In the genomic region with DNA sequence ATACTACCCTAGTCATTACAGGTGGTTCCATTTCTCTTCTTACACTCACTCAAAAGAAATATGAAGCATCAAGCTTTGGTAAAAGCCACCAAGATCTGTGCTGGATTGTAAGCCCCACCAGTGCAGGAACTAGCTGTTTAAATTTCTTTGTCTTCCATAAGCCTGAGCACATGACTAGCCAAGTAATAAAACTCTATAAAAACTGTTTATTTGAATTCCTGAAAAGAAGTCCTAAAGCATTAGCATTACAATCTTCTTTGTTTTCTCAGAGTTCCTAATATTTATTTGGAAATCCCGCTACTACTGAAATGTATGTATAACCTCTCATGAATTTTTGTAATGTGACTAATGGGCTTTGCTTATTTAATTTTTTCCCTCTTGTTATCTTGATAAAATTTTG, we compare ENCODE assay signal across 16 cellular contexts.
A peak's percentile ranks its signal among the peaks of the same experiment; 100 is the strongest.
DNase-seq lines count a peak whose midpoint lies in the region; ATAC-seq and TF ChIP-seq lines count a peak whose summit lies in the region.
"Had no signal": no experiment of that assay in that cellular context is flagged by ENCODE, and none has a peak within 500 bp of the region (broad histone marks: within the 10 kb centered on the region; RNA-seq: fewer than 3 reads in every experiment).

No MANE protein-coding gene starts in this region.

- no peaks in the 10 kb centered on the region for H3K36me3 ChIP-seq in IMR-90 (ENCODE audit: control insufficient read depth, insufficient read depth, low read length)

- TF ChIP-seq POLR2A in IMR-90 (IDR thresholded peaks at IDR 0.05; ENCODE audit: low read depth, low read length) = no peak

- H2BK15ac ChIP-seq in IMR-90 (ENCODE audit: low read depth, low read length) = no peak overlapping the region

- CTCF ChIA-PET in IMR-90 (lab: Yijun Ruan, JAX) = interaction anchor here (1.2 kb wide), 1 partner anchor 9 kb away, joined by 5 read pairs; no protein-coding TSS in a partner anchor

- no peak overlapping the region for H3K4ac ChIP-seq in IMR-90 (ENCODE audit: low read depth, low read length)

- intact Hi-C loops in IMR-90 (cut with micrococcal nuclease) = no loop called here

- no peak overlapping the region for H2BK5ac ChIP-seq in IMR-90 (ENCODE audit: low read depth, low read length, poor library complexity, severe bottlenecking)

- H3K4me2 ChIP-seq in IMR-90 (ENCODE audit: low read depth, low read length) = no peak overlapping the region

- no peak overlapping the region for H2BK120ac ChIP-seq in IMR-90 (ENCODE audit: low read depth, low read length)

- H4K5ac ChIP-seq in IMR-90 (ENCODE audit: low read depth, low read length) = no peak overlapping the region

- H2AK9ac ChIP-seq in IMR-90 (replicated peaks; ENCODE audit: low read depth, low read length, poor library complexity) = no peak overlapping the region

- H3K14ac ChIP-seq in IMR-90 (replicated peaks; ENCODE audit: low read depth, low read length) = no peak overlapping the region

- TF ChIP-seq CTCF in IMR-90 (conservative IDR thresholded peaks at IDR 0.05; ENCODE audit: low read depth, low read length) (no peak), fibroblast of villous mesenchyme (IDR thresholded peaks at IDR 0.05; ENCODE audit: insufficient read depth, low read depth, low read length) (no peak)

- DNase-seq in EL (peak; percentile 15), IMR-90 (peak; percentile 1), fibroblast of villous mesenchyme (ENCODE audit: low read depth) (peak; percentile 11), A172 (ENCODE audit: low spot score) (no peak), T-helper 2 cell (no peak)
- DNase-seq: 8988T; C1 segment of cervical spinal cord; Calu3; CD4-positive, alpha-beta memory T cell; COR-L47; DMS53; DMS79 treated with DMSO at 0.1 percent for 48 hours; GF-D8; GOT3; HCEC 1CT had no signal

- H3K27ac ChIP-seq in IMR-90 (ENCODE audit: insufficient read depth, low read length) = no peak overlapping the region

- no peak overlapping the region for H4K8ac ChIP-seq in IMR-90 (ENCODE audit: low read depth in 2 of 2, low read length in 2 of 2)

- no peak overlapping the region for H3K18ac ChIP-seq in IMR-90 (ENCODE audit: low read depth, low read length)

- H3K79me1 ChIP-seq in IMR-90 (ENCODE audit: low read depth in 1 of 2, low read length in 2 of 2) = no peaks in the 10 kb centered on the region

- ATAC-seq in IMR-90 (ENCODE audit: low read depth) (peak; percentile 21), GM18870 (IDR thresholded peaks at IDR 0.05; ENCODE audit: unreplicated experiment) (no peak)

- no peaks in the 10 kb centered on the region for H3K4me1 ChIP-seq in IMR-90 (ENCODE audit: control insufficient read depth, insufficient read depth, low read length)

- no peak overlapping the region for H3K56ac ChIP-seq in IMR-90 (ENCODE audit: extremely low read depth, insufficient read depth, low read length)

- H4K91ac ChIP-seq in IMR-90 (ENCODE audit: insufficient read depth, low read depth, low read length) = no peak overlapping the region

- H2AFZ ChIP-seq in IMR-90 (replicated peaks; ENCODE audit: low read length, poor library complexity) = no peak overlapping the region

- no peak overlapping the region for H3K23ac ChIP-seq in IMR-90 (ENCODE audit: low read depth, low read length)

- no peak overlapping the region for H2AK5ac ChIP-seq in IMR-90 (ENCODE audit: low read depth, low read length)

- no peaks in the 10 kb centered on the region for H4K20me1 ChIP-seq in IMR-90 (ENCODE audit: insufficient read depth, low read length)

- POLR2A ChIA-PET in IMR-90 (lab: Charles Lee; ENCODE audit: unreplicated experiment) = no interaction called here

- H3K4me3 ChIP-seq in IMR-90 (ENCODE audit: insufficient read depth, low read depth, low read length) (no peak overlapping the region), fibroblast of villous mesenchyme (ENCODE audit: low read depth, low read length) (no peak overlapping the region)

- WGBS in IMR-90 (ENCODE audit: extremely low coverage in 2 of 2, insufficient read length in 1 of 2), 2 experiments = no CpG with 5 or more reads among the region's 1 CpG

- in situ Hi-C loops in IMR-90 (cut with MboI; ENCODE audit: low sequenced_read_pairs) = no loop called here

- no peak overlapping the region for H2BK20ac ChIP-seq in IMR-90 (ENCODE audit: low read depth, low read length)

- no peaks in the 10 kb centered on the region for H3K9me1 ChIP-seq in IMR-90 (ENCODE audit: insufficient read depth, low read length)

- no TSS peak for BruUV-seq in IMR-90 (replicated peaks; lab: Mats Ljungman, UMichigan)

- no peak overlapping the region for H3K9ac ChIP-seq in IMR-90 (ENCODE audit: low read depth, low read length)

- TF ChIP-seq RAD21 in IMR-90 (IDR thresholded peaks at IDR 0.05; ENCODE audit: low read length) = no peak

- dilution Hi-C loops in IMR-90 (cut with HindIII; ENCODE audit: low sequenced_read_pairs, unreplicated experiment) = no loop called here

- no peaks in the 10 kb centered on the region for H3K27me3 ChIP-seq in IMR-90 (ENCODE audit: control insufficient read depth, insufficient read depth, low read length)

- no peaks in the 10 kb centered on the region for H3K9me3 ChIP-seq in IMR-90 (ENCODE audit: control insufficient read depth, insufficient read depth, low read length)

TF ChIP-seq in IMR-90, 13 proteins besides CTCF, POLR2A, EP300 and RAD21:
- TF ChIP-seq FOS (IDR thresholded peaks at IDR 0.05; ENCODE audit: low read depth, low read length) = no peak
- TF ChIP-seq, protein P1, sequence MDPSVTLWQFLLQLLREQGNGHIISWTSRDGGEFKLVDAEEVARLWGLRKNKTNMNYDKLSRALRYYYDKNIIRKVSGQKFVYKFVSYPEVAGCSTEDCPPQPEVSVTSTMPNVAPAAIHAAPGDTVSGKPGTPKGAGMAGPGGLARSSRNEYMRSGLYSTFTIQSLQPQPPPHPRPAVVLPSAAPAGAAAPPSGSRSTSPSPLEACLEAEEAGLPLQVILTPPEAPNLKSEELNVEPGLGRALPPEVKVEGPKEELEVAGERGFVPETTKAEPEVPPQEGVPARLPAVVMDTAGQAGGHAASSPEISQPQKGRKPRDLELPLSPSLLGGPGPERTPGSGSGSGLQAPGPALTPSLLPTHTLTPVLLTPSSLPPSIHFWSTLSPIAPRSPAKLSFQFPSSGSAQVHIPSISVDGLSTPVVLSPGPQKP (IDR thresholded peaks at IDR 0.05; ENCODE audit: borderline replicate concordance, low read depth, low read length) = no peak
- TF ChIP-seq MAZ (IDR thresholded peaks at IDR 0.05; ENCODE audit: borderline replicate concordance, low read depth, low read length) = no peak
- TF ChIP-seq CEBPB (IDR thresholded peaks at IDR 0.05; ENCODE audit: low read depth, low read length) = no peak
- no peak for TF ChIP-seq MAFK (IDR thresholded peaks at IDR 0.05; ENCODE audit: low read depth, low read length)
- TF ChIP-seq, protein P2, sequence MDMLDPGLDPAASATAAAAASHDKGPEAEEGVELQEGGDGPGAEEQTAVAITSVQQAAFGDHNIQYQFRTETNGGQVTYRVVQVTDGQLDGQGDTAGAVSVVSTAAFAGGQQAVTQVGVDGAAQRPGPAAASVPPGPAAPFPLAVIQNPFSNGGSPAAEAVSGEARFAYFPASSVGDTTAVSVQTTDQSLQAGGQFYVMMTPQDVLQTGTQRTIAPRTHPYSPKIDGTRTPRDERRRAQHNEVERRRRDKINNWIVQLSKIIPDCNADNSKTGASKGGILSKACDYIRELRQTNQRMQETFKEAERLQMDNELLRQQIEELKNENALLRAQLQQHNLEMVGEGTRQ (IDR thresholded peaks at IDR 0.05; ENCODE audit: low read depth, low read length) = no peak
- TF ChIP-seq BHLHE40 (IDR thresholded peaks at IDR 0.05; ENCODE audit: low read depth, low read length) = no peak
- TF ChIP-seq RCOR1 (IDR thresholded peaks at IDR 0.05; ENCODE audit: insufficient replicate concordance, low read length) = no peak
- TF ChIP-seq RFX5 (IDR thresholded peaks at IDR 0.05; ENCODE audit: low read depth, low read length) = no peak

Comparison
In these comparisons a context has a peak if more than half of its experiments do, and no peak if none do; other contexts are left out.
1. DNase-seq: peak in EL (single experiment), IMR-90 (single experiment) and fibroblast of villous mesenchyme (single experiment); none in A172 (single experiment) and T-helper 2 cell (0 of 5).